ENCODE assay signal across 8 cellular contexts in genomic region chr18:37564796-37565137, GRCh38. TPM values are rescaled to one million over a fixed set of nuclear protein-coding genes. Genes with fewer than 3 reads are reported as not detected.
DNase-seq lines count a peak whose midpoint lies in the region; ATAC-seq and TF ChIP-seq lines count a peak whose summit lies in the region.
"Had no signal": no experiment of that assay in that cellular context is flagged by ENCODE, and none has a peak within 500 bp of the region (broad histone marks: within the 10 kb centered on the region; RNA-seq: fewer than 3 reads in every experiment).

No MANE protein-coding gene starts in this region.

- H3K9me3 ChIP-seq in iPS-20b (ENCODE audit: insufficient read depth, low read depth, low read length) (no peaks in the 10 kb centered on the region; the same call in 1 of the 2 replicates), stomach (no peaks in the 10 kb centered on the region)

- peaks cover 17% of the 10 kb centered on the region for H3K4me1 Mint-ChIP-seq in stimulated activated effector memory CD8-positive, alpha-beta T cell treated with anti-CD3 and anti-CD28 coated beads, Interleukin-12 subunit alpha, Interleukin-12 subunit beta, amount 100 ng/mL, for 72 hours
- peaks cover 13% of the 10 kb centered on the region for H3K4me1 Mint-ChIP-seq in activated T-cell treated with anti-CD3 and anti-CD28 coated beads, Interleukin-2, amount 50 U/mL, for 4 hours (ENCODE audit: low read depth)

- intact Hi-C loops in stomach (cut with DNase I; ENCODE audit: low total_unique reads), result no loop called here

- H3K27me3 ChIP-seq in brain microvascular endothelial cell (replicated peaks) (peaks cover 42% of the 10 kb centered on the region), iPS-20b (ENCODE audit: insufficient read depth, low read length) (peaks cover 96% of the 10 kb centered on the region), stomach (peaks cover 17 to 87% (median 55%) of the 10 kb centered on the region in 3 donors)

- TF ChIP-seq POLR2A in stomach (IDR thresholded peaks at IDR 0.05), result no peak

- H3K27ac ChIP-seq in brain microvascular endothelial cell, result no peak overlapping the region
- H3K27ac ChIP-seq in iPS-20b (ENCODE audit: low read length), result no peak overlapping the region
- no peak overlapping the region for H3K27ac ChIP-seq in stomach

- no peak overlapping the region for H3K4me3 Mint-ChIP-seq in stimulated activated effector memory CD8-positive, alpha-beta T cell treated with anti-CD3 and anti-CD28 coated beads, Interleukin-12 subunit alpha, Interleukin-12 subunit beta, amount 100 ng/mL, for 72 hours
- H3K4me3 Mint-ChIP-seq in activated T-cell treated with anti-CD3 and anti-CD28 coated beads, Interleukin-2, amount 50 U/mL, for 4 hours, result no peak overlapping the region

- 1 to 7% (median 5%) methylated on average over 22 of the region's 22 CpGs for WGBS in stomach, 5 donors

- H3K27ac Mint-ChIP-seq in stimulated activated effector memory CD8-positive, alpha-beta T cell treated with anti-CD3 and anti-CD28 coated beads, Interleukin-12 subunit alpha, Interleukin-12 subunit beta, amount 100 ng/mL, for 72 hours, result no peak overlapping the region

- TF ChIP-seq EP300 in stomach (IDR thresholded peaks at IDR 0.05), result no peak

- H3K36me3 Mint-ChIP-seq in stimulated activated effector memory CD8-positive, alpha-beta T cell treated with anti-CD3 and anti-CD28 coated beads, Interleukin-12 subunit alpha, Interleukin-12 subunit beta, amount 100 ng/mL, for 72 hours, result no peaks in the 10 kb centered on the region
- no peaks in the 10 kb centered on the region for H3K36me3 Mint-ChIP-seq in activated T-cell treated with anti-CD3 and anti-CD28 coated beads, Interleukin-2, amount 50 U/mL, for 4 hours (ENCODE audit: insufficient read depth)

- H3K4me1 ChIP-seq in iPS-20b (ENCODE audit: insufficient read depth, low read length) (peaks cover 7% of the 10 kb centered on the region; the same call in 1 of the 2 replicates), stomach (peaks cover 23 to 32% (median 28%) of the 10 kb centered on the region in 4 donors)

- H3K9me3 Mint-ChIP-seq in stimulated activated effector memory CD8-positive, alpha-beta T cell treated with anti-CD3 and anti-CD28 coated beads, Interleukin-12 subunit alpha, Interleukin-12 subunit beta, amount 100 ng/mL, for 72 hours, result no peaks in the 10 kb centered on the region
- no peaks in the 10 kb centered on the region for H3K9me3 Mint-ChIP-seq in activated T-cell treated with anti-CD3 and anti-CD28 coated beads, Interleukin-2, amount 50 U/mL, for 4 hours

- peaks cover 60% of the 10 kb centered on the region for H3K27me3 Mint-ChIP-seq in activated T-cell treated with anti-CD3 and anti-CD28 coated beads, Interleukin-2, amount 50 U/mL, for 4 hours (ENCODE audit: low read depth)

- H3K4me3 ChIP-seq in brain microvascular endothelial cell (ENCODE audit: low read depth, low read length), result no peak overlapping the region
- H3K4me3 ChIP-seq in iPS-20b (ENCODE audit: low read length), result peak overlapping the region; percentile 95
- H3K4me3 ChIP-seq in stomach, result peak overlapping the region; percentile 51 to 71 (median 60)

- H3K36me3 ChIP-seq in brain microvascular endothelial cell (replicated peaks), result no peaks in the 10 kb centered on the region
- no peaks in the 10 kb centered on the region for H3K36me3 ChIP-seq in iPS-20b (ENCODE audit: insufficient read depth, low read depth, low read length)
- no peaks in the 10 kb centered on the region for H3K36me3 ChIP-seq in stomach

- H3K9ac ChIP-seq in iPS-20b (ENCODE audit: low read depth, low read length), result no peak overlapping the region

- peak; percentile 26 for DNase-seq in KBM-7
- DNase-seq in brain microvascular endothelial cell, result peak; percentile 20
- DNase-seq in stomach, result peak; percentile 42
- DNase-seq in DMS114 treated with DMSO at 0.1 percent for 48 hours (lab: John Stamatoyannopoulos, UW; ENCODE audit: unreplicated experiment), result no peak
- no peak for DNase-seq in stimulated activated effector memory CD8-positive, alpha-beta T cell treated with anti-CD3 and anti-CD28 coated beads, Interleukin-12 subunit alpha, Interleukin-12 subunit beta, amount 100 ng/mL, for 72 hours (ENCODE audit: low spot score in 2 of 2)
- DNase-seq in activated T-cell treated with anti-CD3 and anti-CD28 coated beads, Interleukin-2, amount 50 U/mL, for 4 hours, result no peak

- in situ Hi-C loops in KBM-7 (cut with MboI; ENCODE audit: low pct_unique_long_range_greater_than_20kb, low sequenced_read_pairs), result no loop called here
- in situ Hi-C loops in brain microvascular endothelial cell (cut with HindIII; ENCODE audit: low pct_ligation_motif_present, low sequenced_read_pairs), result no loop called here

- TF ChIP-seq CTCF in brain microvascular endothelial cell (IDR thresholded peaks at IDR 0.05; ENCODE audit: low read depth, low read length, missing control alignments), result no peak
- TF ChIP-seq CTCF in stomach (IDR thresholded peaks at IDR 0.05), result no peak

- ATAC-seq in stimulated activated effector memory CD8-positive, alpha-beta T cell treated with anti-CD3 and anti-CD28 coated beads, Interleukin-12 subunit alpha, Interleukin-12 subunit beta, amount 100 ng/mL, for 72 hours, result no peak
- no peak for ATAC-seq in activated T-cell treated with anti-CD3 and anti-CD28 coated beads, Interleukin-2, amount 50 U/mL, for 4 hours

RNA-seq across cellular contexts. Expression of gene CELF4, which starts 0.8 kb away (rescaled TPM):
- 1 to 10 TPM in 3 of 5 donors, not detected in 2; 1.2 to 2.4 (median 1.6) TPM for total RNA-seq in stomach
- 1 to 10 TPM in 2 of 3 donors, under 1 TPM in 1; 0.93 to 2.4 (median 2.0) TPM for polyA plus RNA-seq in stomach
- not detected for total RNA-seq in activated T-cell treated with anti-CD3 and anti-CD28 coated beads, Interleukin-2, amount 50 U/mL, for 4 hours
- total RNA-seq: pulmonary artery endothelial cell had no signal

Comparison
In these comparisons a context has a peak if more than half of its experiments do, and no peak if none do; other contexts are left out.
1. DNase-seq: peak in KBM-7 (single experiment), brain microvascular endothelial cell (single experiment) and stomach (single experiment); none in DMS114 treated with DMSO at 0.1 percent for 48 hours (single experiment), stimulated activated effector memory CD8-positive, alpha-beta T cell treated with anti-CD3 and anti-CD28 coated beads, Interleukin-12 subunit alpha, Interleukin-12 subunit beta, amount 100 ng/mL, for 72 hours (0 of 2) and activated T-cell treated with anti-CD3 and anti-CD28 coated beads, Interleukin-2, amount 50 U/mL, for 4 hours (single experiment).